Comparison of ENCODE assay signal across 1 cellular context in the genomic region with DNA sequence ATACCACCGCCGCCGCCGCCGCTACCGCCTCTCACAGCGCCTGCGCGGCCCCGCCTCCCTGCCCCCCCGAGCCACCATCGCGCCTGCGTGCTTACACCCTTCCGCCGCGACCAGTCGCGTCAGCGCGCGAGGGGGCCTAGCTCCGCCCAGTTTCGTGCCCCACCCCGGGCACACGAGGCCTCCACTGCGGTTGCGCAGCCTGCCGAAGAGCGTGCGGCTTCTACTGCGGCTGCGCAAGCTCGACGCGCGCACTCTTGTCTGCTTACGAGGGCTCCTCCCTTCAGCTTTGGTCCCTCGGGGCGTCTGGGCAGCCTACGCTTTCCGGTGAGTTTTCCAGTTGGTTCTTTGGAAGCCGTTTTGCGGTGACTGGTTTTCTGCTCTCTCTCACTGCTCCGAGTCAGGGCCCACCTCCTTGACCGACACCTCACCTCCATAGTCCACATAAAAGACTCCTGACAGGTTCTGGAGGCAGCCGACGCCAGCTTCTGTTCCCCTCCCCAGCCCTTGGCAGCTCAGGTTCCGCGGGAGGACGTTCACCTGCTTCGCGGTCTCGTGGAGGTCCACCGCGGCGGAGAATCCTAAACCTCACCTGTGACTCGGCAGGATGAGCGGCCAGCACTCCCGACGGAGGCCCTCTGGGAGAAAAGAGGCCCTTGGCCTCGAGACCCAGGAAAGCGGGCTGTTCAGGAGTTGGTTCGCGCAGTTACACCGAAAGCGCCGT.
A peak's percentile ranks its signal among the peaks of the same experiment; 100 is the strongest.
TF ChIP-seq lines count a peak whose summit lies in the region.

A gene (minus strand): TSS at position 35 of the 721 bp plus-strand sequence. CDS start 65 bp downstream, outside the sequence.

TF ChIP-seq in WTC11, 78 proteins besides CTCF, POLR2A, EP300 and RAD21 (continued from another document and continues in another):
- TF ChIP-seq ZNF416 (CRISPR knock-in tag; IDR thresholded peaks at IDR 0.05): no peak
- no peak for TF ChIP-seq GRHL2 (CRISPR knock-in tag; IDR thresholded peaks at IDR 0.05; ENCODE audit: insufficient replicate concordance, severe bottlenecking)
- TF ChIP-seq, protein P1, sequence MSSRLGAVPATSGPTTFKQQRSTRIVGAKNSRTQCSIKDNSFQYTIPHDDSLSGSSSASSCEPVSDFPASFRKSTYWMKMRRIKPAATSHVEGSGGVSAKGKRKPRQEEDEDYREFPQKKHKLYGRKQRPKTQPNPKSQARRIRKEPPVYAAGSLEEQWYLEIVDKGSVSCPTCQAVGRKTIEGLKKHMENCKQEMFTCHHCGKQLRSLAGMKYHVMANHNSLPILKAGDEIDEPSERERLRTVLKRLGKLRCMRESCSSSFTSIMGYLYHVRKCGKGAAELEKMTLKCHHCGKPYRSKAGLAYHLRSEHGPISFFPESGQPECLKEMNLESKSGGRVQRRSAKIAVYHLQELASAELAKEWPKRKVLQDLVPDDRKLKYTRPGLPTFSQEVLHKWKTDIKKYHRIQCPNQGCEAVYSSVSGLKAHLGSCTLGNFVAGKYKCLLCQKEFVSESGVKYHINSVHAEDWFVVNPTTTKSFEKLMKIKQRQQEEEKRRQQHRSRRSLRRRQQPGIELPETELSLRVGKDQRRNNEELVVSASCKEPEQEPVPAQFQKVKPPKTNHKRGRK (CRISPR knock-in tag; IDR thresholded peaks at IDR 0.05; ENCODE audit: borderline replicate concordance): no peak
- no peak for TF ChIP-seq GTF2I (CRISPR knock-in tag; conservative IDR thresholded peaks at IDR 0.05)
- no peak for TF ChIP-seq NR3C1 (CRISPR knock-in tag; conservative IDR thresholded peaks at IDR 0.05; ENCODE audit: low read depth)
- no peak for TF ChIP-seq FOXJ3 (CRISPR knock-in tag; IDR thresholded peaks at IDR 0.05; ENCODE audit: borderline replicate concordance)
- TF ChIP-seq, protein P2, sequence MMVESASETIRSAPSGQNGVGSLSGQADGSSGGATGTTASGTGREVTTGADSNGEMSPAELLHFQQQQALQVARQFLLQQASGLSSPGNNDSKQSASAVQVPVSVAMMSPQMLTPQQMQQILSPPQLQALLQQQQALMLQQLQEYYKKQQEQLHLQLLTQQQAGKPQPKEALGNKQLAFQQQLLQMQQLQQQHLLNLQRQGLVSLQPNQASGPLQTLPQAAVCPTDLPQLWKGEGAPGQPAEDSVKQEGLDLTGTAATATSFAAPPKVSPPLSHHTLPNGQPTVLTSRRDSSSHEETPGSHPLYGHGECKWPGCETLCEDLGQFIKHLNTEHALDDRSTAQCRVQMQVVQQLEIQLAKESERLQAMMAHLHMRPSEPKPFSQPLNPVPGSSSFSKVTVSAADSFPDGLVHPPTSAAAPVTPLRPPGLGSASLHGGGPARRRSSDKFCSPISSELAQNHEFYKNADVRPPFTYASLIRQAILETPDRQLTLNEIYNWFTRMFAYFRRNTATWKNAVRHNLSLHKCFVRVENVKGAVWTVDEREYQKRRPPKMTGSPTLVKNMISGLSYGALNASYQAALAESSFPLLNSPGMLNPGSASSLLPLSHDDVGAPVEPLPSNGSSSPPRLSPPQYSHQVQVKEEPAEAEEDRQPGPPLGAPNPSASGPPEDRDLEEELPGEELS (CRISPR knock-in tag; IDR thresholded peaks at IDR 0.05): peak; percentile 57
- TF ChIP-seq ELF4 (CRISPR knock-in tag; IDR thresholded peaks at IDR 0.05; ENCODE audit: low read depth): no peak
- TF ChIP-seq KAT7 (CRISPR knock-in tag; IDR thresholded peaks at IDR 0.05; ENCODE audit: borderline replicate concordance): no peak
- TF ChIP-seq, protein P3, sequence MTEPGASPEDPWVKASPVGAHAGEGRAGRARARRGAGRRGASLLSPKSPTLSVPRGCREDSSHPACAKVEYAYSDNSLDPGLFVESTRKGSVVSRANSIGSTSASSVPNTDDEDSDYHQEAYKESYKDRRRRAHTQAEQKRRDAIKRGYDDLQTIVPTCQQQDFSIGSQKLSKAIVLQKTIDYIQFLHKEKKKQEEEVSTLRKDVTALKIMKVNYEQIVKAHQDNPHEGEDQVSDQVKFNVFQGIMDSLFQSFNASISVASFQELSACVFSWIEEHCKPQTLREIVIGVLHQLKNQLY (CRISPR knock-in tag; IDR thresholded peaks at IDR 0.05): no peak
- no peak for TF ChIP-seq SOX15 (CRISPR knock-in tag; IDR thresholded peaks at IDR 0.05)
- TF ChIP-seq HMGA2 (CRISPR knock-in tag; IDR thresholded peaks at IDR 0.05): no peak
- TF ChIP-seq FOXP1 (CRISPR knock-in tag; IDR thresholded peaks at IDR 0.05; ENCODE audit: borderline replicate concordance): 0 out of 2 replicates have a peak, but pooled peaks have one; percentile 23
- TF ChIP-seq, protein P4, sequence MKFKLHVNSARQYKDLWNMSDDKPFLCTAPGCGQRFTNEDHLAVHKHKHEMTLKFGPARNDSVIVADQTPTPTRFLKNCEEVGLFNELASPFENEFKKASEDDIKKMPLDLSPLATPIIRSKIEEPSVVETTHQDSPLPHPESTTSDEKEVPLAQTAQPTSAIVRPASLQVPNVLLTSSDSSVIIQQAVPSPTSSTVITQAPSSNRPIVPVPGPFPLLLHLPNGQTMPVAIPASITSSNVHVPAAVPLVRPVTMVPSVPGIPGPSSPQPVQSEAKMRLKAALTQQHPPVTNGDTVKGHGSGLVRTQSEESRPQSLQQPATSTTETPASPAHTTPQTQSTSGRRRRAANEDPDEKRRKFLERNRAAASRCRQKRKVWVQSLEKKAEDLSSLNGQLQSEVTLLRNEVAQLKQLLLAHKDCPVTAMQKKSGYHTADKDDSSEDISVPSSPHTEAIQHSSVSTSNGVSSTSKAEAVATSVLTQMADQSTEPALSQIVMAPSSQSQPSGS (CRISPR knock-in tag; IDR thresholded peaks at IDR 0.05; ENCODE audit: borderline replicate concordance, low read depth): no peak
- peak; percentile 79 for TF ChIP-seq ETV6 (CRISPR knock-in tag; IDR thresholded peaks at IDR 0.05)
- TF ChIP-seq, protein P5, sequence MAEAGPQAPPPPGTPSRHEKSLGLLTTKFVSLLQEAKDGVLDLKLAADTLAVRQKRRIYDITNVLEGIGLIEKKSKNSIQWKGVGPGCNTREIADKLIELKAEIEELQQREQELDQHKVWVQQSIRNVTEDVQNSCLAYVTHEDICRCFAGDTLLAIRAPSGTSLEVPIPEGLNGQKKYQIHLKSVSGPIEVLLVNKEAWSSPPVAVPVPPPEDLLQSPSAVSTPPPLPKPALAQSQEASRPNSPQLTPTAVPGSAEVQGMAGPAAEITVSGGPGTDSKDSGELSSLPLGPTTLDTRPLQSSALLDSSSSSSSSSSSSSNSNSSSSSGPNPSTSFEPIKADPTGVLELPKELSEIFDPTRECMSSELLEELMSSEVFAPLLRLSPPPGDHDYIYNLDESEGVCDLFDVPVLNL (CRISPR knock-in tag; IDR thresholded peaks at IDR 0.05; ENCODE audit: borderline replicate concordance, low read depth): no peak
- TF ChIP-seq CREB1 (CRISPR knock-in tag; IDR thresholded peaks at IDR 0.05): no peak
- TF ChIP-seq, protein P6, sequence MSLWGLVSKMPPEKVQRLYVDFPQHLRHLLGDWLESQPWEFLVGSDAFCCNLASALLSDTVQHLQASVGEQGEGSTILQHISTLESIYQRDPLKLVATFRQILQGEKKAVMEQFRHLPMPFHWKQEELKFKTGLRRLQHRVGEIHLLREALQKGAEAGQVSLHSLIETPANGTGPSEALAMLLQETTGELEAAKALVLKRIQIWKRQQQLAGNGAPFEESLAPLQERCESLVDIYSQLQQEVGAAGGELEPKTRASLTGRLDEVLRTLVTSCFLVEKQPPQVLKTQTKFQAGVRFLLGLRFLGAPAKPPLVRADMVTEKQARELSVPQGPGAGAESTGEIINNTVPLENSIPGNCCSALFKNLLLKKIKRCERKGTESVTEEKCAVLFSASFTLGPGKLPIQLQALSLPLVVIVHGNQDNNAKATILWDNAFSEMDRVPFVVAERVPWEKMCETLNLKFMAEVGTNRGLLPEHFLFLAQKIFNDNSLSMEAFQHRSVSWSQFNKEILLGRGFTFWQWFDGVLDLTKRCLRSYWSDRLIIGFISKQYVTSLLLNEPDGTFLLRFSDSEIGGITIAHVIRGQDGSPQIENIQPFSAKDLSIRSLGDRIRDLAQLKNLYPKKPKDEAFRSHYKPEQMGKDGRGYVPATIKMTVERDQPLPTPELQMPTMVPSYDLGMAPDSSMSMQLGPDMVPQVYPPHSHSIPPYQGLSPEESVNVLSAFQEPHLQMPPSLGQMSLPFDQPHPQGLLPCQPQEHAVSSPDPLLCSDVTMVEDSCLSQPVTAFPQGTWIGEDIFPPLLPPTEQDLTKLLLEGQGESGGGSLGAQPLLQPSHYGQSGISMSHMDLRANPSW (CRISPR knock-in tag; conservative IDR thresholded peaks at IDR 0.05; ENCODE audit: low read depth): no peak
- TF ChIP-seq TP53 (CRISPR knock-in tag; IDR thresholded peaks at IDR 0.05): no peak
- TF ChIP-seq, protein P7, sequence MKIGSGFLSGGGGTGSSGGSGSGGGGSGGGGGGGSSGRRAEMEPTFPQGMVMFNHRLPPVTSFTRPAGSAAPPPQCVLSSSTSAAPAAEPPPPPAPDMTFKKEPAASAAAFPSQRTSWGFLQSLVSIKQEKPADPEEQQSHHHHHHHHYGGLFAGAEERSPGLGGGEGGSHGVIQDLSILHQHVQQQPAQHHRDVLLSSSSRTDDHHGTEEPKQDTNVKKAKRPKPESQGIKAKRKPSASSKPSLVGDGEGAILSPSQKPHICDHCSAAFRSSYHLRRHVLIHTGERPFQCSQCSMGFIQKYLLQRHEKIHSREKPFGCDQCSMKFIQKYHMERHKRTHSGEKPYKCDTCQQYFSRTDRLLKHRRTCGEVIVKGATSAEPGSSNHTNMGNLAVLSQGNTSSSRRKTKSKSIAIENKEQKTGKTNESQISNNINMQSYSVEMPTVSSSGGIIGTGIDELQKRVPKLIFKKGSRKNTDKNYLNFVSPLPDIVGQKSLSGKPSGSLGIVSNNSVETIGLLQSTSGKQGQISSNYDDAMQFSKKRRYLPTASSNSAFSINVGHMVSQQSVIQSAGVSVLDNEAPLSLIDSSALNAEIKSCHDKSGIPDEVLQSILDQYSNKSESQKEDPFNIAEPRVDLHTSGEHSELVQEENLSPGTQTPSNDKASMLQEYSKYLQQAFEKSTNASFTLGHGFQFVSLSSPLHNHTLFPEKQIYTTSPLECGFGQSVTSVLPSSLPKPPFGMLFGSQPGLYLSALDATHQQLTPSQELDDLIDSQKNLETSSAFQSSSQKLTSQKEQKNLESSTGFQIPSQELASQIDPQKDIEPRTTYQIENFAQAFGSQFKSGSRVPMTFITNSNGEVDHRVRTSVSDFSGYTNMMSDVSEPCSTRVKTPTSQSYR (CRISPR knock-in tag; IDR thresholded peaks at IDR 0.05): no peak
- no peak for TF ChIP-seq RELA (CRISPR knock-in tag; IDR thresholded peaks at IDR 0.05; ENCODE audit: borderline replicate concordance)
- TF ChIP-seq, protein P8, sequence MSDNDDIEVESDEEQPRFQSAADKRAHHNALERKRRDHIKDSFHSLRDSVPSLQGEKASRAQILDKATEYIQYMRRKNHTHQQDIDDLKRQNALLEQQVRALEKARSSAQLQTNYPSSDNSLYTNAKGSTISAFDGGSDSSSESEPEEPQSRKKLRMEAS (CRISPR knock-in tag; IDR thresholded peaks at IDR 0.05): peak; percentile 80; the same call in 1 of the 2 replicates
- TF ChIP-seq ZNF317 (CRISPR knock-in tag; IDR thresholded peaks at IDR 0.05; ENCODE audit: borderline replicate concordance, low read depth): no peak
- TF ChIP-seq, protein P9, sequence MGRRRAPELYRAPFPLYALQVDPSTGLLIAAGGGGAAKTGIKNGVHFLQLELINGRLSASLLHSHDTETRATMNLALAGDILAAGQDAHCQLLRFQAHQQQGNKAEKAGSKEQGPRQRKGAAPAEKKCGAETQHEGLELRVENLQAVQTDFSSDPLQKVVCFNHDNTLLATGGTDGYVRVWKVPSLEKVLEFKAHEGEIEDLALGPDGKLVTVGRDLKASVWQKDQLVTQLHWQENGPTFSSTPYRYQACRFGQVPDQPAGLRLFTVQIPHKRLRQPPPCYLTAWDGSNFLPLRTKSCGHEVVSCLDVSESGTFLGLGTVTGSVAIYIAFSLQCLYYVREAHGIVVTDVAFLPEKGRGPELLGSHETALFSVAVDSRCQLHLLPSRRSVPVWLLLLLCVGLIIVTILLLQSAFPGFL (CRISPR knock-in tag; IDR thresholded peaks at IDR 0.05; ENCODE audit: borderline replicate concordance): no peak
- TF ChIP-seq, protein P10, sequence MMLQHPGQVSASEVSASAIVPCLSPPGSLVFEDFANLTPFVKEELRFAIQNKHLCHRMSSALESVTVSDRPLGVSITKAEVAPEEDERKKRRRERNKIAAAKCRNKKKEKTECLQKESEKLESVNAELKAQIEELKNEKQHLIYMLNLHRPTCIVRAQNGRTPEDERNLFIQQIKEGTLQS (CRISPR knock-in tag; conservative IDR thresholded peaks at IDR 0.05): no peak
- peak; percentile 92 for TF ChIP-seq CREM (CRISPR knock-in tag; IDR thresholded peaks at IDR 0.05)
- TF ChIP-seq, protein P11, sequence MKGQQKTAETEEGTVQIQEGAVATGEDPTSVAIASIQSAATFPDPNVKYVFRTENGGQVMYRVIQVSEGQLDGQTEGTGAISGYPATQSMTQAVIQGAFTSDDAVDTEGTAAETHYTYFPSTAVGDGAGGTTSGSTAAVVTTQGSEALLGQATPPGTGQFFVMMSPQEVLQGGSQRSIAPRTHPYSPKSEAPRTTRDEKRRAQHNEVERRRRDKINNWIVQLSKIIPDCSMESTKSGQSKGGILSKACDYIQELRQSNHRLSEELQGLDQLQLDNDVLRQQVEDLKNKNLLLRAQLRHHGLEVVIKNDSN (CRISPR knock-in tag; IDR thresholded peaks at IDR 0.05): no peak
- TF ChIP-seq, protein P12, sequence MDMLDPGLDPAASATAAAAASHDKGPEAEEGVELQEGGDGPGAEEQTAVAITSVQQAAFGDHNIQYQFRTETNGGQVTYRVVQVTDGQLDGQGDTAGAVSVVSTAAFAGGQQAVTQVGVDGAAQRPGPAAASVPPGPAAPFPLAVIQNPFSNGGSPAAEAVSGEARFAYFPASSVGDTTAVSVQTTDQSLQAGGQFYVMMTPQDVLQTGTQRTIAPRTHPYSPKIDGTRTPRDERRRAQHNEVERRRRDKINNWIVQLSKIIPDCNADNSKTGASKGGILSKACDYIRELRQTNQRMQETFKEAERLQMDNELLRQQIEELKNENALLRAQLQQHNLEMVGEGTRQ (CRISPR knock-in tag; IDR thresholded peaks at IDR 0.05): peak; percentile 49
- TF ChIP-seq, protein P13, sequence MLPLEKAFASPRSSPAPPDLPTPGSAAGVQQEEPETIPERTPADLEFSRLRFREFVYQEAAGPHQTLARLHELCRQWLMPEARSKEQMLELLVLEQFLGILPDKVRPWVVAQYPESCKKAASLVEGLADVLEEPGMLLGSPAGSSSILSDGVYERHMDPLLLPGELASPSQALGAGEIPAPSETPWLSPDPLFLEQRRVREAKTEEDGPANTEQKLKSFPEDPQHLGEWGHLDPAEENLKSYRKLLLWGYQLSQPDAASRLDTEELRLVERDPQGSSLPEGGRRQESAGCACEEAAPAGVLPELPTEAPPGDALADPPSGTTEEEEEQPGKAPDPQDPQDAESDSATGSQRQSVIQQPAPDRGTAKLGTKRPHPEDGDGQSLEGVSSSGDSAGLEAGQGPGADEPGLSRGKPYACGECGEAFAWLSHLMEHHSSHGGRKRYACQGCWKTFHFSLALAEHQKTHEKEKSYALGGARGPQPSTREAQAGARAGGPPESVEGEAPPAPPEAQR (CRISPR knock-in tag; IDR thresholded peaks at IDR 0.05): no peak
